19 cellular contexts compared by ENCODE assay signal in the genomic region with DNA sequence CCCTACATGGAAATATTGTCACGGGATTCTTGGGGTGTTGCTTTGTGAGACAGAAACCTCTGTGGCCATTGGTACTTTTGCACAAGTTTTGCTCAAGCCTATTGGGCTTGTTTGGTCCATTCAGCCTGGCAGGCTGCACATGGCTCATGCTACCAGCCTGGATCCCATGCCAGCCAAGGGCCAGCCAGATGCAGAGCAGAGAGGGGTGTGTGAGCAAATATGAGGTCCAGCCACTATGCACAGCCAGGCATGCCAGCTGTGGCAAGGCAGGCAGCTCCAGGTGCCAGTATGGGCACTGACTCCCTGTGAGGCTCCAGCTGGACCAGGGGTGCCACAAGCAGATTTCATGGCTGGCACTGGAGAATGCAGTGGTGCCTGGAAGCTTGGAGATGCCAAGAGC.
"Had no signal": no experiment of that assay in that cellular context is flagged by ENCODE, and none has a peak within 500 bp of the region (broad histone marks: within the 10 kb centered on the region; RNA-seq: fewer than 3 reads in every experiment).

No MANE protein-coding gene starts in this region.

- ATAC-seq: left lung; lower lobe of right lung; naive thymus-derived CD4-positive, alpha-beta T cell; right cardiac atrium; stimulated activated effector memory CD8-positive, alpha-beta T cell treated with anti-CD3 and anti-CD28 coated beads, Interleukin-12 subunit alpha, Interleukin-12 subunit beta, amount 100 ng/mL, for 72 hours; stimulated activated naive CD8-positive, alpha-beta T cell treated with anti-CD3 and anti-CD28 coated beads, Interleukin-15, Interleukin-2, amounts not matched to agents 100 U/mL and 50 U/mL, for 24 hours had no signal

- H3K27me3 ChIP-seq: cardiac muscle cell, esophagus squamous epithelium, left lung, neutrophil had no signal

- H3K36me3 ChIP-seq: cardiac muscle cell, esophagus squamous epithelium, left lung, lower lobe of right lung, neutrophil, tibial artery had no signal

- H3K9me3 Mint-ChIP-seq: memory B cell; stimulated activated effector memory CD8-positive, alpha-beta T cell treated with anti-CD3 and anti-CD28 coated beads, Interleukin-12 subunit alpha, Interleukin-12 subunit beta, amount 100 ng/mL, for 72 hours had no signal

- H3K27ac ChIP-seq: cardiac muscle cell, epithelial cell of prostate, esophagus squamous epithelium, left lung, neutrophil, tibial artery had no signal

- H3K4me1 ChIP-seq: tibial artery had no signal

- DNase-seq: effector memory CD4-positive, alpha-beta T cell; esophagus squamous epithelium; foreskin fibroblast; lower lobe of right lung; naive thymus-derived CD4-positive, alpha-beta T cell; nephron progenitor cell; posterior cingulate gyrus; right cardiac atrium; stimulated activated CD4-positive, alpha-beta T cell treated with anti-CD3 and anti-CD28 coated beads, Interleukin-4, amount 100 ng/mL, for 1 hour; stimulated activated CD8-positive, alpha-beta memory T cell treated with anti-CD3 and anti-CD28 coated beads, Interleukin-4, amount 100 ng/mL, for 48 hours; stimulated activated naive CD8-positive, alpha-beta T cell treated with anti-CD3 and anti-CD28 coated beads, Interleukin-15, Interleukin-2, amounts not matched to agents 100 U/mL and 50 U/mL, for 24 hours; tibial artery had no signal

- H3K4me1 Mint-ChIP-seq: memory B cell; naive thymus-derived CD4-positive, alpha-beta T cell; stimulated activated effector memory CD8-positive, alpha-beta T cell treated with anti-CD3 and anti-CD28 coated beads, Interleukin-12 subunit alpha, Interleukin-12 subunit beta, amount 100 ng/mL, for 72 hours had no signal

- H3K36me3 Mint-ChIP-seq: memory B cell; stimulated activated effector memory CD8-positive, alpha-beta T cell treated with anti-CD3 and anti-CD28 coated beads, Interleukin-12 subunit alpha, Interleukin-12 subunit beta, amount 100 ng/mL, for 72 hours had no signal

- H3K27me3 Mint-ChIP-seq: memory B cell had no signal

- H3K9me3 ChIP-seq: esophagus squamous epithelium, lower lobe of right lung, neutrophil, tibial artery had no signal

- H3K4me3 ChIP-seq: cardiac muscle cell, esophagus squamous epithelium, left lung, lower lobe of right lung, tibial artery had no signal

- H3K4me3 Mint-ChIP-seq: memory B cell; mesothelial cell of epicardium; naive thymus-derived CD4-positive, alpha-beta T cell; nephron progenitor cell; stimulated activated effector memory CD8-positive, alpha-beta T cell treated with anti-CD3 and anti-CD28 coated beads, Interleukin-12 subunit alpha, Interleukin-12 subunit beta, amount 100 ng/mL, for 72 hours had no signal

- H3K27ac Mint-ChIP-seq: memory B cell; mesothelial cell of epicardium; naive thymus-derived CD4-positive, alpha-beta T cell; nephron progenitor cell; stimulated activated effector memory CD8-positive, alpha-beta T cell treated with anti-CD3 and anti-CD28 coated beads, Interleukin-12 subunit alpha, Interleukin-12 subunit beta, amount 100 ng/mL, for 72 hours had no signal
